Comparison of ENCODE assay signal across 17 cellular contexts in genomic region chr2:208686665-208687064, GRCh38.
"Had no signal": no experiment of that assay in that cellular context is flagged by ENCODE, and none has a peak within 500 bp of the region (broad histone marks: within the 10 kb centered on the region; RNA-seq: fewer than 3 reads in every experiment).

No MANE protein-coding gene starts in this region.

- H3K9me3 ChIP-seq: pancreas, testis had no signal

- H3K4me1 ChIP-seq: esophagus muscularis mucosa, pancreas, stomach, testis had no signal

- ATAC-seq: activated CD8-positive, alpha-beta T cell treated with anti-CD3 and anti-CD28 coated beads, Interleukin-2, amount 10 ng/mL, durations not matched to agents 7 days and 5 days; activated naive CD4-positive, alpha-beta T cell treated with anti-CD3 and anti-CD28 coated beads, Interleukin-2, amount 50 U/mL, for 72 hours; left ventricle myocardium superior; naive thymus-derived CD8-positive, alpha-beta T cell; pancreas had no signal

- H3K4me1 Mint-ChIP-seq: activated B cell treated with CpG ODN at 0.5 μM for 24 hours; naive thymus-derived CD8-positive, alpha-beta T cell had no signal

- H3K27ac Mint-ChIP-seq: activated B cell treated with CpG ODN at 0.5 μM for 24 hours; activated CD8-positive, alpha-beta T cell treated with anti-CD3 and anti-CD28 coated beads, Interleukin-2, amount 10 ng/mL, durations not matched to agents 7 days and 5 days; activated naive CD4-positive, alpha-beta T cell treated with anti-CD3 and anti-CD28 coated beads, Interleukin-2, amount 50 U/mL, for 72 hours; naive thymus-derived CD8-positive, alpha-beta T cell had no signal

- H3K36me3 ChIP-seq: esophagus muscularis mucosa, pancreas, stomach had no signal

- H3K36me3 Mint-ChIP-seq: naive thymus-derived CD8-positive, alpha-beta T cell had no signal

- H3K27me3 ChIP-seq: esophagus muscularis mucosa, pancreas, stomach, testis had no signal

- FAIRE-seq: keratinocyte, pancreas had no signal

- H3K4me3 Mint-ChIP-seq: activated B cell treated with CpG ODN at 0.5 μM for 24 hours; activated CD8-positive, alpha-beta T cell treated with anti-CD3 and anti-CD28 coated beads, Interleukin-2, amount 10 ng/mL, durations not matched to agents 7 days and 5 days; naive thymus-derived CD8-positive, alpha-beta T cell had no signal

- DNase-seq: activated B cell treated with CpG ODN at 0.5 μM for 24 hours; activated CD4-positive, alpha-beta T cell treated with anti-CD3 and anti-CD28 coated beads for 48 hours; activated CD8-positive, alpha-beta memory T cell treated with anti-CD3 and anti-CD28 coated beads, Interleukin-2, amount 50 U/mL, for 4 hours; activated CD8-positive, alpha-beta T cell treated with anti-CD3 and anti-CD28 coated beads, Interleukin-2, amount 10 ng/mL, durations not matched to agents 7 days and 5 days; activated effector memory CD4-positive, alpha-beta T cell treated with anti-CD3 and anti-CD28 coated beads, Interleukin-2, amount 50 U/mL, for 16 hours; activated T-cell treated with anti-CD3 and anti-CD28 coated beads, Interleukin-2, amount 50 U/mL, for 48 hours; hippocampal formation; left ventricle myocardium superior; mesenchymal stem cell; naive thymus-derived CD8-positive, alpha-beta T cell; stimulated activated CD4-positive, alpha-beta T cell treated with anti-CD3 and anti-CD28 coated beads, Interleukin-1b, Interleukin-23, amount 100 ng/mL, for 48 hours; stomach; testis had no signal

- H3K4me3 ChIP-seq: esophagus muscularis mucosa, pancreas, stomach, testis had no signal

- H3K27me3 Mint-ChIP-seq: activated B cell treated with CpG ODN at 0.5 μM for 24 hours had no signal
